In genomic region chr17:79023180-79023705, GRCh38 we compare ENCODE assay signal across 7 cellular contexts. TPM values are rescaled to one million over a fixed set of nuclear protein-coding genes. Genes with fewer than 3 reads are reported as not detected.
DNase-seq lines count a peak whose midpoint lies in the region; ATAC-seq, FAIRE-seq and TF ChIP-seq lines count a peak whose summit lies in the region.
"Had no signal": no experiment of that assay in that cellular context is flagged by ENCODE, and none has a peak within 500 bp of the region (broad histone marks: within the 10 kb centered on the region; RNA-seq: fewer than 3 reads in every experiment).

No MANE protein-coding gene starts in this region.

- intact Hi-C loops in mammary epithelial cell (cut with micrococcal nuclease): no loop called here

- no TSS peak for BruUV-seq in mammary epithelial cell (replicated peaks; lab: Mats Ljungman, UMichigan)

- H3K4me3 ChIP-seq in H7 (ENCODE audit: insufficient read depth, low read depth, low read length) (no peak overlapping the region; the same call in 1 of the 2 replicates), mammary epithelial cell (replicated peaks in 1 of 3; ENCODE audit: insufficient read depth in 1 of 3, low read depth in 2 of 3, low read length in 3 of 3) (no peak overlapping the region), small intestine (ENCODE audit: low read depth in 1 of 2, low read length in 2 of 2) (no peak overlapping the region)

- peaks cover 21% of the 10 kb centered on the region for H3K4me1 Mint-ChIP-seq in neural crest cell

- peak overlapping the region; percentile 96 for H2AFZ ChIP-seq in mammary epithelial cell (ENCODE audit: low read depth, low read length)

- peak overlapping the region; percentile 97 for H3K4me2 ChIP-seq in mammary epithelial cell (ENCODE audit: insufficient read depth, low read depth, low read length)

- CTCF ChIA-PET in mammary epithelial cell (lab: Charles Lee; ENCODE audit: low non-redundant PET): interaction anchor here (0.7 kb wide), 1 partner anchor 22 kb away, joined by 3 read pairs; no protein-coding TSS in a partner anchor

- WGBS in mammary epithelial cell (ENCODE audit: low coverage, missing lambda C conversion rate): 95% methylated on average over 12 of the region's 12 CpGs
- WGBS in small intestine, 3 donors: 81 to 87% (median 87%) methylated on average over 12 of the region's 12 CpGs

- H4K20me1 ChIP-seq in mammary epithelial cell (ENCODE audit: insufficient read depth, low read length): no peaks in the 10 kb centered on the region

- H3K27ac Mint-ChIP-seq in neural crest cell (ENCODE audit: unreplicated experiment): no peak overlapping the region

- TF ChIP-seq CTCF in mammary epithelial cell (conservative IDR thresholded peaks at IDR 0.05 in 1 of 2, IDR thresholded peaks at IDR 0.05 in 1 of 2; ENCODE audit: extremely low read depth in 1 of 2, insufficient read depth in 1 of 2, low read depth in 1 of 2, low read length in 2 of 2): no peak
- TF ChIP-seq CTCF in neural crest cell (conservative IDR thresholded peaks at IDR 0.05): no peak

- in situ Hi-C loops in mammary epithelial cell (cut with MboI; ENCODE audit: low sequenced_read_pairs in 2 of 2): no loop called here

- H3K9me3 ChIP-seq in mammary epithelial cell (replicated peaks; ENCODE audit: insufficient read depth, low read length) (no peaks in the 10 kb centered on the region), small intestine (ENCODE audit: control insufficient read depth, low read depth) (no peaks in the 10 kb centered on the region)

- ATAC-seq in GM21717 (IDR thresholded peaks at IDR 0.05; ENCODE audit: unreplicated experiment): no peak

- H3K4me3 Mint-ChIP-seq in neural crest cell: peak overlapping the region; percentile 84

- H3K27me3 ChIP-seq in H7 (ENCODE audit: control insufficient read depth, insufficient read depth, low read length): peaks cover 55% of the 10 kb centered on the region
- no peaks in the 10 kb centered on the region for H3K27me3 ChIP-seq in mammary epithelial cell (ENCODE audit: insufficient read depth, low read length)
- no peaks in the 10 kb centered on the region for H3K27me3 ChIP-seq in small intestine (ENCODE audit: control insufficient read depth in 2 of 2, insufficient read depth in 2 of 2, low read length in 2 of 2)

- DNase-seq in H7: peak; percentile 47
- DNase-seq in mammary epithelial cell: no peak
- no peak for DNase-seq in neural crest cell (ENCODE audit: low read depth, low spot score)
- DNase-seq in small intestine: no peak
- no peak for DNase-seq in NCI-H82 treated with DMSO at 0.1 percent for 48 hours (lab: John Stamatoyannopoulos, UW; ENCODE audit: unreplicated experiment)

- H3K27ac ChIP-seq in mammary epithelial cell (ENCODE audit: insufficient read depth, low read depth, low read length): no peak overlapping the region
- peak overlapping the region in 1 of 2 donors; percentile 27 for H3K27ac ChIP-seq in small intestine (ENCODE audit: low read depth in 1 of 2, low read length in 1 of 2)

- H3K36me3 ChIP-seq in H7 (replicated peaks; ENCODE audit: control insufficient read depth, insufficient read depth, low read length) (no peaks in the 10 kb centered on the region), mammary epithelial cell (ENCODE audit: insufficient read depth, low read length) (no peaks in the 10 kb centered on the region), small intestine (ENCODE audit: control insufficient read depth in 2 of 2, insufficient read depth in 2 of 2, low read length in 2 of 2) (no peaks in the 10 kb centered on the region)

- H3K9ac ChIP-seq in mammary epithelial cell (ENCODE audit: insufficient read depth, low read length): no peak overlapping the region

- peaks cover 65% of the 10 kb centered on the region for H3K4me1 ChIP-seq in mammary epithelial cell (ENCODE audit: insufficient read depth, low read length)
- peaks cover 3 to 14% of the 10 kb centered on the region in 2 donors for H3K4me1 ChIP-seq in small intestine (ENCODE audit: control insufficient read depth in 2 of 2, insufficient read depth in 1 of 2, low read depth in 1 of 2, low read length in 1 of 2)

- H3K36me3 Mint-ChIP-seq in neural crest cell (ENCODE audit: low read depth): no peaks in the 10 kb centered on the region

- H3K9me3 Mint-ChIP-seq in neural crest cell: peaks cover 2% of the 10 kb centered on the region

- dilution Hi-C loops in mammary epithelial cell (cut with HindIII; ENCODE audit: low sequenced_read_pairs): loop anchor here (5.0 kb wide), 1 partner anchor 49 kb away; the partner anchor contains the start of gene ENGASE

- no peaks in the 10 kb centered on the region for H3K79me2 ChIP-seq in mammary epithelial cell (ENCODE audit: insufficient read depth, low read length)

- H3K27me3 Mint-ChIP-seq in neural crest cell (ENCODE audit: low read depth): peaks cover 89% of the 10 kb centered on the region

- FAIRE-seq in small intestine (lab: Jason Lieb, UNC): no peak
- FAIRE-seq: TTC549 had no signal

RNA-seq across cellular contexts. Expression of gene C1QTNF1, which starts 0.7 kb away (rescaled TPM):
- 0.28 and 0.67 TPM in 2 replicates for total RNA-seq in H7 (2014; rRNA removed; shearing (Covaris generic))
- 10 to 100 TPM; 13.2 to 22.0 TPM for total RNA-seq in mammary epithelial cell
- 10.4 TPM for polyA plus RNA-seq in mammary epithelial cell
- 10.4 TPM for polyA minus RNA-seq in mammary epithelial cell
- 0.89 and 1.0 TPM in 2 replicates for total RNA-seq in neural crest cell
- 10 to 100 TPM in 1 of 3 donors, 1 to 10 TPM in 1, under 1 TPM in 1; 0.67 to 57.4 (median 2.4) TPM for polyA plus RNA-seq in small intestine

RNA-seq across cellular contexts. Expression of gene CANT1, which starts 13.7 kb away (rescaled TPM):
- 27.3 and 29.6 TPM in 2 replicates for total RNA-seq in H7 (2014; rRNA removed; shearing (Covaris generic))
- total RNA-seq in mammary epithelial cell (10 to 100 TPM; 54.5 to 86.5 TPM), neural crest cell (62.1 and 63.8 TPM in 2 replicates)
- polyA plus RNA-seq in mammary epithelial cell (61.6 TPM), small intestine (10 to 100 TPM; 16.8 to 90.5 (median 20.3) TPM)
- polyA minus RNA-seq in mammary epithelial cell: 59.7 TPM

RNA-seq across cellular contexts. Expression of gene LGALS3BP, which starts 43.5 kb away (rescaled TPM):
- total RNA-seq in H7 (2014; rRNA removed; shearing (Covaris generic)): 116 and 129 TPM in 2 replicates
- 100 to 1,000 TPM; 173 to 221 TPM for total RNA-seq in mammary epithelial cell
- 109 TPM for polyA plus RNA-seq in mammary epithelial cell
- 167 TPM for polyA minus RNA-seq in mammary epithelial cell
- 21.7 and 24.3 TPM in 2 replicates for total RNA-seq in neural crest cell
- polyA plus RNA-seq in small intestine: 100 to 1,000 TPM; 181 to 326 (median 255) TPM

RNA-seq across cellular contexts. Expression of gene ENGASE, which starts 51.4 kb away (rescaled TPM):
- total RNA-seq in H7 (2014; rRNA removed; shearing (Covaris generic)): 13.3 and 21.3 TPM in 2 replicates
- total RNA-seq in mammary epithelial cell (10 to 100 TPM; 11.8 to 24.2 TPM), neural crest cell (50.9 and 52.6 TPM in 2 replicates)
- polyA plus RNA-seq in mammary epithelial cell (4.0 TPM), small intestine (10 to 100 TPM; 17.6 to 36.2 (median 25.7) TPM)
- polyA minus RNA-seq in mammary epithelial cell: 4.9 TPM
